ENCODE assay signal across 9 cellular contexts in genomic region chr15:99425666-99426301, GRCh38.
DNase-seq lines count a peak whose midpoint lies in the region; ATAC-seq and TF ChIP-seq lines count a peak whose summit lies in the region.
"Had no signal": no experiment of that assay in that cellular context is flagged by ENCODE, and none has a peak within 500 bp of the region (broad histone marks: within the 10 kb centered on the region; RNA-seq: fewer than 3 reads in every experiment).

No MANE protein-coding gene starts in this region.

- H3K4me1 Mint-ChIP-seq in activated naive CD8-positive, alpha-beta T cell treated with anti-CD3 and anti-CD28 coated beads, Interleukin-2, amount 10 ng/mL, durations not matched to agents 7 days and 5 days, result peaks cover 33% of the 10 kb centered on the region

- ATAC-seq in activated naive CD8-positive, alpha-beta T cell treated with anti-CD3 and anti-CD28 coated beads, Interleukin-2, amount 10 ng/mL, durations not matched to agents 7 days and 5 days (ENCODE audit: low read depth), result no peak
- ATAC-seq in right cardiac atrium, result peak; percentile 59 to 85
- ATAC-seq in HG03469 (IDR thresholded peaks at IDR 0.05; ENCODE audit: unreplicated experiment), result no peak
- ATAC-seq in GM19324 (IDR thresholded peaks at IDR 0.05; ENCODE audit: low FRiP score, unreplicated experiment), result no peak

- peaks cover 7% of the 10 kb centered on the region for H3K36me3 Mint-ChIP-seq in activated naive CD8-positive, alpha-beta T cell treated with anti-CD3 and anti-CD28 coated beads, Interleukin-2, amount 10 ng/mL, durations not matched to agents 7 days and 5 days

- H3K9me3 Mint-ChIP-seq in activated naive CD8-positive, alpha-beta T cell treated with anti-CD3 and anti-CD28 coated beads, Interleukin-2, amount 10 ng/mL, durations not matched to agents 7 days and 5 days, result peaks cover 2% of the 10 kb centered on the region

- H3K27ac ChIP-seq in right cardiac atrium (ENCODE audit: low read length) (peak overlapping the region; percentile 97), stomach (peak overlapping the region; percentile 51 to 74 (median 69))

- intact Hi-C loops in right cardiac atrium (cut with DNase I) (loop anchor here in 2 of 4 donors (10.0 kb wide), 1 partner anchor 139 kb away; the partner anchor contains the start of gene MEF2A (in 2 of the 2)), stomach (cut with DNase I; ENCODE audit: low total_unique reads) (no loop called here)

- H3K27ac Mint-ChIP-seq in activated naive CD8-positive, alpha-beta T cell treated with anti-CD3 and anti-CD28 coated beads, Interleukin-2, amount 10 ng/mL, durations not matched to agents 7 days and 5 days, result peak overlapping the region; percentile 93

- H3K4me3 Mint-ChIP-seq in activated naive CD8-positive, alpha-beta T cell treated with anti-CD3 and anti-CD28 coated beads, Interleukin-2, amount 10 ng/mL, durations not matched to agents 7 days and 5 days, result no peak overlapping the region

- H3K4me3 ChIP-seq in right cardiac atrium (ENCODE audit: low read length) (no peak overlapping the region), stomach (no peak overlapping the region)

- no peak for TF ChIP-seq EP300 in stomach (IDR thresholded peaks at IDR 0.05)

- H3K4me1 ChIP-seq in right cardiac atrium (ENCODE audit: control insufficient read depth, insufficient read depth, low read length) (peaks cover 10% of the 10 kb centered on the region), stomach (peaks cover 0 to 27% (median 17%) of the 10 kb centered on the region in 4 donors)

- TF ChIP-seq POLR2A in stomach (IDR thresholded peaks at IDR 0.05), result no peak

- 39% methylated on average over 19 of the region's 19 CpGs for WGBS in right cardiac atrium
- 61 to 76% (median 65%) methylated on average over 14 to 19 of the region's 19 CpGs for WGBS in stomach, 5 donors

- POLR2A ChIA-PET in activated naive CD8-positive, alpha-beta T cell treated with anti-CD3 and anti-CD28 coated beads, Interleukin-2, amount 10 ng/mL, durations not matched to agents 7 days and 5 days (lab: Charles Lee), result interaction anchor here (0.8 to 1.0 kb wide), 2 partner anchors 8 to 9 kb away, joined by 3 read pairs; no protein-coding TSS in a partner anchor

- no peaks in the 10 kb centered on the region for H3K27me3 ChIP-seq in right cardiac atrium (ENCODE audit: control insufficient read depth, insufficient read depth)
- H3K27me3 ChIP-seq in stomach, result no peaks in the 10 kb centered on the region

- H3K27me3 Mint-ChIP-seq in activated naive CD8-positive, alpha-beta T cell treated with anti-CD3 and anti-CD28 coated beads, Interleukin-2, amount 10 ng/mL, durations not matched to agents 7 days and 5 days, result no peaks in the 10 kb centered on the region

- DNase-seq in DMS 273 (lab: John Stamatoyannopoulos, UW; ENCODE audit: unreplicated experiment), result peak; percentile 3
- DNase-seq in DMS 273 treated with DMSO at 0.1 percent for 48 hours (lab: John Stamatoyannopoulos, UW), result no peak
- DNase-seq in activated naive CD8-positive, alpha-beta T cell treated with anti-CD3 and anti-CD28 coated beads, Interleukin-2, amount 10 ng/mL, durations not matched to agents 7 days and 5 days, result no peak
- DNase-seq in right cardiac atrium, result peak; percentile 53 to 78 (median 72)
- peak; percentile 38 for DNase-seq in stomach
- DNase-seq in DMS153 (lab: John Stamatoyannopoulos, UW), result no peak
- DNase-seq: NCI-H2171 had no signal

- no peaks in the 10 kb centered on the region for H3K9me3 ChIP-seq in right cardiac atrium (ENCODE audit: control insufficient read depth, low read length)
- no peaks in the 10 kb centered on the region for H3K9me3 ChIP-seq in stomach

- TF ChIP-seq CTCF in stomach (IDR thresholded peaks at IDR 0.05), result peak in 2 of 7 experiments; percentile 14 to 15

- no peaks in the 10 kb centered on the region for H3K36me3 ChIP-seq in stomach

Comparison
In these comparisons a context has a peak if more than half of its experiments do, and no peak if none do; other contexts are left out.
1. DNase-seq: peak in DMS 273 (single experiment), right cardiac atrium (3 of 3) and stomach (single experiment); none in DMS 273 treated with DMSO at 0.1 percent for 48 hours (single experiment), activated naive CD8-positive, alpha-beta T cell treated with anti-CD3 and anti-CD28 coated beads, Interleukin-2, amount 10 ng/mL, durations not matched to agents 7 days and 5 days (single experiment) and DMS153 (single experiment).
2. ATAC-seq: peak in right cardiac atrium (2 of 2); none in activated naive CD8-positive, alpha-beta T cell treated with anti-CD3 and anti-CD28 coated beads, Interleukin-2, amount 10 ng/mL, durations not matched to agents 7 days and 5 days (single experiment), HG03469 (single experiment) and GM19324 (single experiment).